ENCODE assay signal across 24 cellular contexts in genomic region chr3:146241523-146242240, GRCh38. TPM values are rescaled to one million over a fixed set of nuclear protein-coding genes. Genes with fewer than 3 reads are reported as not detected.
DNase-seq lines count a peak whose midpoint lies in the region; ATAC-seq and TF ChIP-seq lines count a peak whose summit lies in the region.
"Had no signal": no experiment of that assay in that cellular context is flagged by ENCODE, and none has a peak within 500 bp of the region (broad histone marks: within the 10 kb centered on the region; RNA-seq: fewer than 3 reads in every experiment).

No MANE protein-coding gene starts in this region.

- H3K4me3 Mint-ChIP-seq in osteocyte (ENCODE audit: unreplicated experiment) = no peak overlapping the region
- H3K4me3 Mint-ChIP-seq: activated CD4-positive, alpha-beta T cell treated with anti-CD3 and anti-CD28 coated beads for 36 hours; activated naive CD8-positive, alpha-beta T cell; activated T-helper 17 cell treated with anti-CD3 and anti-CD28 coated beads, Interleukin-2, amount 50 U/mL, for 72 hours; effector memory CD8-positive, alpha-beta T cell; memory B cell; naive thymus-derived CD4-positive, alpha-beta T cell; stimulated activated effector memory CD8-positive, alpha-beta T cell treated with anti-CD3 and anti-CD28 coated beads, Interleukin-12 subunit alpha, Interleukin-12 subunit beta, amount 100 ng/mL, for 72 hours; T-cell had no signal

- H3K9me3 Mint-ChIP-seq in osteocyte (ENCODE audit: unreplicated experiment) = peaks cover 20% of the 10 kb centered on the region
- H3K9me3 Mint-ChIP-seq: effector memory CD8-positive, alpha-beta T cell had no signal

- H3K36me3 Mint-ChIP-seq in osteocyte (ENCODE audit: unreplicated experiment) = peaks cover 28% of the 10 kb centered on the region
- H3K36me3 Mint-ChIP-seq: memory B cell; stimulated activated effector memory CD8-positive, alpha-beta T cell treated with anti-CD3 and anti-CD28 coated beads, Interleukin-12 subunit alpha, Interleukin-12 subunit beta, amount 100 ng/mL, for 72 hours; T-cell had no signal

- no peak overlapping the region for H3K4me3 ChIP-seq in AG10803 (ENCODE audit: low read length)
- no peak overlapping the region for H3K4me3 ChIP-seq in astrocyte of the spinal cord (ENCODE audit: low read depth, low read length)

- in situ Hi-C loops in astrocyte of the spinal cord (cut with HindIII; ENCODE audit: low sequenced_read_pairs) = no loop called here

- peak; percentile 33 for DNase-seq in AG10803 (ENCODE audit: low read depth)
- peak; percentile 63 for DNase-seq in astrocyte of the spinal cord (ENCODE audit: low read depth, low spot score)
- DNase-seq in fibroblast of peridontal ligament (ENCODE audit: extremely low read depth) = peak; percentile 68
- no peak for DNase-seq in sciatic nerve (ENCODE audit: low spot score)
- DNase-seq in nucleus accumbens (lab: John Stamatoyannopoulos, UW) = no peak
- no peak for DNase-seq in ecto neural progenitor cell (ENCODE audit: low spot score)
- DNase-seq in GM10248 (ENCODE audit: extremely low spot score) = no peak
- DNase-seq in osteocyte (ENCODE audit: extremely low spot score, unreplicated experiment) = no peak
- DNase-seq: activated CD4-positive, alpha-beta T cell treated with anti-CD3 and anti-CD28 coated beads for 36 hours; caudate nucleus; effector memory CD8-positive, alpha-beta T cell; H7; hippocampal formation; IMR-90; naive thymus-derived CD4-positive, alpha-beta T cell; NCI-H1436 treated with DMSO at 0.1 percent for 48 hours; NCI-H82; SHP77 treated with DMSO at 0.1 percent for 48 hours; T-cell; trophoblast cell had no signal

- peak; percentile 91 for ATAC-seq in sciatic nerve
- ATAC-seq: activated CD4-positive, alpha-beta T cell treated with anti-CD3 and anti-CD28 coated beads for 36 hours; activated T-helper 17 cell treated with anti-CD3 and anti-CD28 coated beads, Interleukin-2, amount 50 U/mL, for 72 hours; effector memory CD8-positive, alpha-beta T cell; naive thymus-derived CD4-positive, alpha-beta T cell; stimulated activated effector memory CD8-positive, alpha-beta T cell treated with anti-CD3 and anti-CD28 coated beads, Interleukin-12 subunit alpha, Interleukin-12 subunit beta, amount 100 ng/mL, for 72 hours; T-cell had no signal

- TF ChIP-seq CTCF in AG10803 (conservative IDR thresholded peaks at IDR 0.05; ENCODE audit: low read length) (no peak), astrocyte of the spinal cord (IDR thresholded peaks at IDR 0.05; ENCODE audit: low read depth, low read length) (no peak), GM10248 (IDR thresholded peaks at IDR 0.05; ENCODE audit: control extremely low read depth, extremely low read depth, low read depth, missing control alignments) (no peak), osteocyte (IDR thresholded peaks at IDR 0.05) (no peak)

- intact Hi-C loops in sciatic nerve (cut with DNase I) = no loop called here

- CTCF ChIA-PET in GM10248 (lab: Yijun Ruan, JAX) = interaction anchor here (0.8 kb wide), 1 partner anchor 72 kb away, joined by 3 read pairs; no protein-coding TSS in a partner anchor

- POLR2A ChIA-PET in GM10248 (lab: Yijun Ruan, JAX) = no interaction called here

- H3K4me1 Mint-ChIP-seq in osteocyte (ENCODE audit: unreplicated experiment) = peaks cover 3% of the 10 kb centered on the region
- H3K4me1 Mint-ChIP-seq: activated CD4-positive, alpha-beta T cell treated with anti-CD3 and anti-CD28 coated beads for 36 hours; activated T-helper 17 cell treated with anti-CD3 and anti-CD28 coated beads, Interleukin-2, amount 50 U/mL, for 72 hours; memory B cell; naive thymus-derived CD4-positive, alpha-beta T cell; stimulated activated effector memory CD8-positive, alpha-beta T cell treated with anti-CD3 and anti-CD28 coated beads, Interleukin-12 subunit alpha, Interleukin-12 subunit beta, amount 100 ng/mL, for 72 hours; T-cell had no signal

- H3K27me3 Mint-ChIP-seq in osteocyte (ENCODE audit: unreplicated experiment) = no peaks in the 10 kb centered on the region
- H3K27me3 Mint-ChIP-seq: activated T-helper 17 cell treated with anti-CD3 and anti-CD28 coated beads, Interleukin-2, amount 50 U/mL, for 72 hours; effector memory CD8-positive, alpha-beta T cell; memory B cell had no signal

- no peak overlapping the region for H3K27ac Mint-ChIP-seq in osteocyte (ENCODE audit: unreplicated experiment)
- H3K27ac Mint-ChIP-seq: activated CD4-positive, alpha-beta T cell treated with anti-CD3 and anti-CD28 coated beads for 36 hours; activated naive CD8-positive, alpha-beta T cell; activated T-helper 17 cell treated with anti-CD3 and anti-CD28 coated beads, Interleukin-2, amount 50 U/mL, for 72 hours; effector memory CD8-positive, alpha-beta T cell; memory B cell; naive thymus-derived CD4-positive, alpha-beta T cell; stimulated activated effector memory CD8-positive, alpha-beta T cell treated with anti-CD3 and anti-CD28 coated beads, Interleukin-12 subunit alpha, Interleukin-12 subunit beta, amount 100 ng/mL, for 72 hours; T-cell had no signal

RNA-seq across cellular contexts. Expression of gene PLSCR4, which starts 9.2 kb away (rescaled TPM):
- total RNA-seq in sciatic nerve (242 TPM), osteocyte (43.4 and 44.3 TPM in 2 replicates)
- total RNA-seq: activated CD4-positive, alpha-beta T cell treated with anti-CD3 and anti-CD28 coated beads for 36 hours; activated T-helper 17 cell treated with anti-CD3 and anti-CD28 coated beads, Interleukin-2, amount 50 U/mL, for 72 hours had no signal

Comparison
In these comparisons a context has a peak if more than half of its experiments do, and no peak if none do; other contexts are left out.
1. DNase-seq: peak in AG10803 (single experiment), astrocyte of the spinal cord (single experiment) and fibroblast of peridontal ligament (single experiment); none in sciatic nerve (single experiment), nucleus accumbens (0 of 56), ecto neural progenitor cell (single experiment), GM10248 (single experiment) and osteocyte (single experiment).